11 cellular contexts compared by ENCODE assay signal in genomic region chr20:57265649-57266250, GRCh38. TPM values are rescaled to one million over a fixed set of nuclear protein-coding genes. Genes with fewer than 3 reads are reported as not detected.
DNase-seq lines count a peak whose midpoint lies in the region; ATAC-seq and TF ChIP-seq lines count a peak whose summit lies in the region.
"Had no signal": no experiment of that assay in that cellular context is flagged by ENCODE, and none has a peak within 500 bp of the region (broad histone marks: within the 10 kb centered on the region; RNA-seq: fewer than 3 reads in every experiment).

No MANE protein-coding gene starts in this region.

- no peaks in the 10 kb centered on the region for H3K9me3 Mint-ChIP-seq in endodermal cell
- H3K9me3 Mint-ChIP-seq: natural killer cell had no signal

- ATAC-seq in upper lobe of left lung (ENCODE audit: low FRiP score in 2 of 2) (peak in 1 of 2 donors; percentile 34), GM18498 (IDR thresholded peaks at IDR 0.05; ENCODE audit: unreplicated experiment) (no peak)
- ATAC-seq: natural killer cell had no signal

- H3K4me2 ChIP-seq in mesenchymal stem cell (ENCODE audit: low read length, poor library complexity, severe bottlenecking) = peak overlapping the region; percentile 77

- no peak overlapping the region for H2AFZ ChIP-seq in mesenchymal stem cell (ENCODE audit: low read depth, low read length)

- H3K79me1 ChIP-seq in mesenchymal stem cell (replicated peaks; ENCODE audit: low read length, poor library complexity, severe bottlenecking) = no peaks in the 10 kb centered on the region

- peak overlapping the region in 1 of 2 experiments; percentile 37 for H3K23ac ChIP-seq in mesenchymal stem cell (ENCODE audit: low read length in 2 of 2)

- H3K27me3 ChIP-seq in endodermal cell (ENCODE audit: control insufficient read depth, insufficient read depth, low read length, poor library complexity, severe bottlenecking) (peaks cover 41% of the 10 kb centered on the region), mesenchymal stem cell (ENCODE audit: control insufficient read depth in 1 of 2, insufficient read depth in 1 of 2, low read length in 2 of 2) (peaks cover 93% of the 10 kb centered on the region in 2 experiments), upper lobe of left lung (peaks cover 0 to 28% (median 15%) of the 10 kb centered on the region in 4 donors)

- peak overlapping the region; percentile 84 for H3K4me3 ChIP-seq in endodermal cell (ENCODE audit: low read length)
- H3K4me3 ChIP-seq in mesenchymal stem cell (ENCODE audit: insufficient read depth in 1 of 2, low read depth in 1 of 2, low read length in 2 of 2) = peak overlapping the region in 1 of 2 experiments; percentile 32
- H3K4me3 ChIP-seq in upper lobe of left lung = peak overlapping the region in 3 of 4 donors; percentile 35 to 37 (median 35)

- H3K9ac ChIP-seq in endodermal cell (ENCODE audit: extremely low read depth, low read length, poor library complexity, severe bottlenecking) = peak overlapping the region; percentile 55
- no peak overlapping the region for H3K9ac ChIP-seq in mesenchymal stem cell (ENCODE audit: low read length)

- H3K4ac ChIP-seq in mesenchymal stem cell (ENCODE audit: low read depth in 1 of 2, low read length in 2 of 2) = no peak overlapping the region

- H3K27me3 Mint-ChIP-seq in endodermal cell (ENCODE audit: insufficient read depth) = peaks cover 64% of the 10 kb centered on the region

- TF ChIP-seq EP300 in upper lobe of left lung (IDR thresholded peaks at IDR 0.05) = no peak

- peaks cover 19% of the 10 kb centered on the region for H3K4me1 ChIP-seq in endodermal cell (ENCODE audit: control insufficient read depth, insufficient read depth, low read length)
- H3K4me1 ChIP-seq in mesenchymal stem cell (ENCODE audit: control insufficient read depth, insufficient read depth, low read depth, low read length) = peaks cover 25% of the 10 kb centered on the region
- peaks cover 0 to 28% (median 10%) of the 10 kb centered on the region in 4 donors for H3K4me1 ChIP-seq in upper lobe of left lung

- peak overlapping the region; percentile 87 for H3K4me3 Mint-ChIP-seq in endodermal cell
- H3K4me3 Mint-ChIP-seq: natural killer cell had no signal

- H2BK120ac ChIP-seq in mesenchymal stem cell (ENCODE audit: low read depth, low read length) = no peak overlapping the region

- peak overlapping the region; percentile 83 for H3K27ac Mint-ChIP-seq in endodermal cell
- H3K27ac Mint-ChIP-seq: natural killer cell had no signal

- peaks cover 61% of the 10 kb centered on the region for H3K4me1 Mint-ChIP-seq in endodermal cell

- no peak overlapping the region for H4K91ac ChIP-seq in mesenchymal stem cell (ENCODE audit: low read length)

- TF ChIP-seq POLR2A in upper lobe of left lung (IDR thresholded peaks at IDR 0.05) = no peak

- H3K36me3 Mint-ChIP-seq in endodermal cell (ENCODE audit: low read depth) = no peaks in the 10 kb centered on the region
- H3K36me3 Mint-ChIP-seq: natural killer cell had no signal

- DNase-seq in SIG-M5 treated with dmso at 0.1 percent for 504 hours (lab: John Stamatoyannopoulos, UW; ENCODE audit: unreplicated experiment) (peak; percentile 85), SIG-M5 (lab: John Stamatoyannopoulos, UW) (no peak), endodermal cell (peak; percentile 87), mesenchymal stem cell (peak; percentile 1), upper lobe of left lung (peak in 1 of 2 donors; percentile 81), middle frontal gyrus (ENCODE audit: extremely low spot score, low spot score) (no peak), NCI-H1436 (lab: John Stamatoyannopoulos, UW) (no peak)
- DNase-seq: Kasumi-1, natural killer cell had no signal

- 0% methylated on average over 9 to 62 of the region's 62 CpGs for WGBS in endodermal cell (ENCODE audit: insufficient coverage in 1 of 2, insufficient read length in 1 of 2), 2 experiments
- WGBS in mesenchymal stem cell = 2% methylated on average over 60 of the region's 62 CpGs
- 7 to 9% methylated on average over 12 to 31 of the region's 62 CpGs for WGBS in upper lobe of left lung, 2 donors

- H2BK12ac ChIP-seq in mesenchymal stem cell (ENCODE audit: low read length in 2 of 2) = no peak overlapping the region

- H3K27ac ChIP-seq in endodermal cell (ENCODE audit: low read depth, low read length) = no peak overlapping the region
- no peak overlapping the region for H3K27ac ChIP-seq in mesenchymal stem cell (ENCODE audit: low read length, poor library complexity, severe bottlenecking)
- no peak overlapping the region for H3K27ac ChIP-seq in upper lobe of left lung
- H3K27ac ChIP-seq: epithelial cell of prostate had no signal

- H2AK5ac ChIP-seq in mesenchymal stem cell (ENCODE audit: low read length, severe bottlenecking) = no peak overlapping the region

- H2BK15ac ChIP-seq in mesenchymal stem cell (ENCODE audit: low read depth, poor library complexity, severe bottlenecking) = no peak overlapping the region

- TF ChIP-seq CTCF in endodermal cell (conservative IDR thresholded peaks at IDR 0.05) (no peak), upper lobe of left lung (IDR thresholded peaks at IDR 0.05) (no peak)

- no peaks in the 10 kb centered on the region for H3K9me3 ChIP-seq in endodermal cell (ENCODE audit: control insufficient read depth, low read length)
- H3K9me3 ChIP-seq in mesenchymal stem cell (ENCODE audit: control insufficient read depth, low read length) = no peaks in the 10 kb centered on the region
- no peaks in the 10 kb centered on the region for H3K9me3 ChIP-seq in upper lobe of left lung

- H2BK5ac ChIP-seq in mesenchymal stem cell (ENCODE audit: low read depth, low read length, poor library complexity, severe bottlenecking) = no peak overlapping the region

- no peak overlapping the region for H4K8ac ChIP-seq in mesenchymal stem cell (ENCODE audit: low read length)

- H3K36me3 ChIP-seq in endodermal cell (ENCODE audit: control insufficient read depth, insufficient read depth, low read length) (no peaks in the 10 kb centered on the region), mesenchymal stem cell (ENCODE audit: control insufficient read depth in 1 of 2, insufficient read depth in 2 of 2, low read depth in 1 of 2, low read length in 2 of 2) (no peaks in the 10 kb centered on the region), upper lobe of left lung (no peaks in the 10 kb centered on the region)

- no peak overlapping the region for H3K18ac ChIP-seq in mesenchymal stem cell (ENCODE audit: low read depth in 1 of 2, low read length in 2 of 2)

- no peak overlapping the region for H3K14ac ChIP-seq in mesenchymal stem cell (ENCODE audit: low read length in 2 of 2)

RNA-seq across cellular contexts. Expression of gene BMP7, which starts 0.7 kb away (rescaled TPM):
- total RNA-seq in endodermal cell (10 to 100 TPM; 45.6 to 49.6 TPM), upper lobe of left lung (1 to 10 TPM in 4 of 6 donors, under 1 TPM in 1, not detected in 1; 0.30 to 4.0 (median 2.6) TPM)
- polyA plus RNA-seq in endodermal cell (2013, experiment 1 of 2) = 50.6 TPM
- polyA plus RNA-seq in endodermal cell (2013, experiment 2 of 2) = 45.7 TPM
- 0.46 TPM for polyA plus RNA-seq in mesenchymal stem cell (2013, experiment 1 of 2)
- polyA plus RNA-seq in mesenchymal stem cell (2013, experiment 2 of 2) = 0.37 TPM
- total RNA-seq: natural killer cell had no signal

Comparison
In these comparisons a context has a peak if more than half of its experiments do, and no peak if none do; other contexts are left out.
1. DNase-seq: peak in SIG-M5 treated with dmso at 0.1 percent for 504 hours (single experiment), endodermal cell (single experiment) and mesenchymal stem cell (single experiment); none in SIG-M5 (single experiment), middle frontal gyrus (single experiment) and NCI-H1436 (single experiment).
2. RNA of gene BMP7, which starts 0.7 kb away (total RNA-seq): 45.6 to 49.6 TPM in endodermal cell; 0.30 to 4.0 TPM in upper lobe of left lung; every median in the first group is over 4 times any median in the second.